19 cellular contexts compared by ENCODE assay signal in the genomic region with DNA sequence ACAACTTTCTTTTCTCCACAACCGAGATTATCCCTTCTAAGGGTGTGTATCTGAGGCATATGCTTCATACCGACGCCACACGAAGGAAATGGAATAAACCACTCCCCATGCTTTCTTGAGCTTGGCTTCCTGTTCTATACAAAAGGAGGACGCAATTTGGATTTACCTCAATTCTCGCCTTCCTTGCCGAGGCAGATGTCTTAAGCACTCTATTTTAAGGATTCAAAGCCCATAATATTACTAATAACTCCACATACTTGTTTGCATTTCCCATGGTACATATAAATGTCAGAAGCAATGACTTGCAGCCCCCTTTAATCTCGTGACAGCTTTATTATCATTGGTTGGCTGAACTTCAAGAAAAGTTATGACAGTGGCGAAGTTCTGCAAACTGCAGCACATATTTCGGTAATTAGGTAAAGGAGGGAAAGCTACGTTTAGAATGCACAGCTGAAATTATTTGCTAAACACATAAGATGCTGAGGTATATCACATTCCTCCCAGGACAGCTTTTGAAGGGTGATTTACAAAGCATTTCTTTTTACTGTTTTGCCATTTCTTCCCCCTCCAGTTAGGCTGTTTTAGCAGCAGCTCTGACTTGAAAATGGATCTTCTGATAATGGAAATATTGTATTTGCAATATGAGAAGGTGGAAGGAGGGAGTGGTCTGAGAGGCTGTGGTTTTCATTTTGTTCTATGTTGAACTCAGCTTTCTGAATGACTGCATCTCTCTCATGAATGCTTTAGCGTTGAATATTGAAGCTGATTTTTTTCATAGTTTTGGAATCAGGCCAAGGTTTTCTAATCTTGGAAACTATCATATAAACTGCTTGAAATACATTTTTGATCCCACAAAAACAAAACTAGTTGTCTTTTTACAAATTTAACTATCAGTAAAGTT.
DNase-seq lines count a peak whose midpoint lies in the region; ATAC-seq, FAIRE-seq and TF ChIP-seq lines count a peak whose summit lies in the region.
"Had no signal": no experiment of that assay in that cellular context is flagged by ENCODE, and none has a peak within 500 bp of the region (broad histone marks: within the 10 kb centered on the region; RNA-seq: fewer than 3 reads in every experiment).

No MANE protein-coding gene starts in this region.

- H3K9ac ChIP-seq in parathyroid adenoma: peak overlapping the region; percentile 24

- H3K79me2 ChIP-seq in parathyroid adenoma: no peaks in the 10 kb centered on the region

- DNase-seq in NCI-H2171 (lab: John Stamatoyannopoulos, UW) (peak; percentile 18), DMS53 (lab: John Stamatoyannopoulos, UW) (no peak), HK-2 (ENCODE audit: unreplicated experiment) (no peak), SKM-1 treated with dmso at 0.1 percent for 144 hours (lab: John Stamatoyannopoulos, UW; ENCODE audit: unreplicated experiment) (no peak)
- DNase-seq: activated CD4-positive, alpha-beta T cell treated with anti-CD3 and anti-CD28 coated beads, Interleukin-2, amount 10 ng/mL, durations not matched to agents 7 days and 5 days; activated naive CD8-positive, alpha-beta T cell treated with anti-CD3 and anti-CD28 coated beads, Interleukin-2, amount 50 U/mL, for 24 hours; activated T-cell treated with anti-CD3 and anti-CD28 coated beads, Interleukin-2, amount 50 U/mL, for 4 hours; natural killer cell; NCI-H446; PC-9; stimulated activated CD4-positive, alpha-beta T cell treated with anti-CD3 and anti-CD28 coated beads, Interleukin-4, amount 100 ng/mL, for 1 hour; tibial artery had no signal

- CTCF ChIA-PET in HEK293 (lab: Yijun Ruan, JAX): interaction anchor here (1.0 kb wide), 2 partner anchors 208 to 278 kb away, joined by 3 read pairs; no protein-coding TSS in a partner anchor

- H3K36me3 ChIP-seq in HEK293 (ENCODE audit: control insufficient read depth in 2 of 2, insufficient read depth in 1 of 2, low read length in 2 of 2): no peaks in the 10 kb centered on the region
- no peaks in the 10 kb centered on the region for H3K36me3 ChIP-seq in parathyroid adenoma (ENCODE audit: control insufficient read depth, insufficient read depth, low read length)
- H3K36me3 ChIP-seq: tibial artery had no signal

- no peak for ATAC-seq in HG03196 (IDR thresholded peaks at IDR 0.05; ENCODE audit: unreplicated experiment)
- ATAC-seq: activated naive CD8-positive, alpha-beta T cell treated with anti-CD3 and anti-CD28 coated beads, Interleukin-2, amount 50 U/mL, for 24 hours; activated T-cell treated with anti-CD3 and anti-CD28 coated beads, Interleukin-2, amount 50 U/mL, for 4 hours; left lobe of liver; natural killer cell; sciatic nerve had no signal

- H3K4me1 ChIP-seq in HEK293 (ENCODE audit: control insufficient read depth, insufficient read depth, low read length) (peaks cover 11% of the 10 kb centered on the region), parathyroid adenoma (peaks cover 36% of the 10 kb centered on the region)
- H3K4me1 ChIP-seq: tibial artery had no signal

- H2AFZ ChIP-seq in parathyroid adenoma: peak overlapping the region; percentile 77
- H2AFZ ChIP-seq: PC-9 had no signal

- H3K4me2 ChIP-seq in parathyroid adenoma (ENCODE audit: low read length): peak overlapping the region; percentile 33
- H3K4me2 ChIP-seq: PC-9 had no signal

- no peaks in the 10 kb centered on the region for H3K27me3 ChIP-seq in parathyroid adenoma (ENCODE audit: control insufficient read depth, insufficient read depth, low read length)
- H3K27me3 ChIP-seq: tibial artery had no signal

- no peak for TF ChIP-seq CTCF in HEK293 (tag by site-specific recombination; IDR thresholded peaks at IDR 0.05)
- no peak for TF ChIP-seq CTCF in parathyroid adenoma (IDR thresholded peaks at IDR 0.05)

- H3K4me3 ChIP-seq in HEK293 (ENCODE audit: low read depth, low read length): peak overlapping the region; percentile 22
- H3K4me3 ChIP-seq in parathyroid adenoma (ENCODE audit: low read depth, low read length): no peak overlapping the region
- H3K4me3 ChIP-seq: PC-9, tibial artery had no signal

- H3K27ac ChIP-seq in HEK293 (ENCODE audit: extremely low read depth, low read depth, low read length): peak overlapping the region; percentile 83
- H3K27ac ChIP-seq in parathyroid adenoma: peak overlapping the region; percentile 93
- H3K27ac ChIP-seq: epithelial cell of prostate, PC-9, tibial artery had no signal

- POLR2A ChIA-PET in HEK293 (lab: Yijun Ruan, JAX): interaction anchor here (0.5 to 2.6 kb wide), 3 partner anchors 95 to 350 kb away, joined by 3 to 29 read pairs (median 3); partner anchors contain the start of gene EPHA7

- peak; percentile 33 for FAIRE-seq in endometrium (lab: Jason Lieb, UNC)

- H3K9me3 ChIP-seq in HEK293 (ENCODE audit: control insufficient read depth, insufficient read depth, low read depth, low read length) (no peaks in the 10 kb centered on the region), parathyroid adenoma (ENCODE audit: control insufficient read depth, low read length) (no peaks in the 10 kb centered on the region)
- H3K9me3 ChIP-seq: tibial artery had no signal

TF ChIP-seq in HEK293, 187 proteins besides CTCF, POLR2A, EP300 and RAD21 (continues in another document):
- peak; percentile 93 for TF ChIP-seq KLF10 (tag by site-specific recombination; IDR thresholded peaks at IDR 0.05)
- TF ChIP-seq ZFP37 (tag by site-specific recombination; IDR thresholded peaks at IDR 0.05): no peak
- no peak for TF ChIP-seq ZNF76 (tag by site-specific recombination; IDR thresholded peaks at IDR 0.05; ENCODE audit: borderline replicate concordance, low read depth)
- TF ChIP-seq REPIN1 (tag by site-specific recombination; IDR thresholded peaks at IDR 0.05; ENCODE audit: low read depth): no peak
- TF ChIP-seq ZXDB (tag by site-specific recombination; IDR thresholded peaks at IDR 0.05): peak; percentile 88
- TF ChIP-seq YY2 (tag by site-specific recombination; IDR thresholded peaks at IDR 0.05): no peak
- TF ChIP-seq ZNF776 (tag by site-specific recombination; IDR thresholded peaks at IDR 0.05; ENCODE audit: borderline replicate concordance): no peak
- peak; percentile 91; the same call in 1 of the 2 replicates for TF ChIP-seq HOXD13 (CRISPR knock-in tag; IDR thresholded peaks at IDR 0.05; ENCODE audit: borderline replicate concordance)
- no peak for TF ChIP-seq ZNF658 (tag by site-specific recombination; IDR thresholded peaks at IDR 0.05)
- TF ChIP-seq GLI4 (tag by site-specific recombination; IDR thresholded peaks at IDR 0.05): no peak
- TF ChIP-seq ZNF16 (tag by site-specific recombination; IDR thresholded peaks at IDR 0.05; ENCODE audit: low read depth): no peak
- TF ChIP-seq, protein P1, sequence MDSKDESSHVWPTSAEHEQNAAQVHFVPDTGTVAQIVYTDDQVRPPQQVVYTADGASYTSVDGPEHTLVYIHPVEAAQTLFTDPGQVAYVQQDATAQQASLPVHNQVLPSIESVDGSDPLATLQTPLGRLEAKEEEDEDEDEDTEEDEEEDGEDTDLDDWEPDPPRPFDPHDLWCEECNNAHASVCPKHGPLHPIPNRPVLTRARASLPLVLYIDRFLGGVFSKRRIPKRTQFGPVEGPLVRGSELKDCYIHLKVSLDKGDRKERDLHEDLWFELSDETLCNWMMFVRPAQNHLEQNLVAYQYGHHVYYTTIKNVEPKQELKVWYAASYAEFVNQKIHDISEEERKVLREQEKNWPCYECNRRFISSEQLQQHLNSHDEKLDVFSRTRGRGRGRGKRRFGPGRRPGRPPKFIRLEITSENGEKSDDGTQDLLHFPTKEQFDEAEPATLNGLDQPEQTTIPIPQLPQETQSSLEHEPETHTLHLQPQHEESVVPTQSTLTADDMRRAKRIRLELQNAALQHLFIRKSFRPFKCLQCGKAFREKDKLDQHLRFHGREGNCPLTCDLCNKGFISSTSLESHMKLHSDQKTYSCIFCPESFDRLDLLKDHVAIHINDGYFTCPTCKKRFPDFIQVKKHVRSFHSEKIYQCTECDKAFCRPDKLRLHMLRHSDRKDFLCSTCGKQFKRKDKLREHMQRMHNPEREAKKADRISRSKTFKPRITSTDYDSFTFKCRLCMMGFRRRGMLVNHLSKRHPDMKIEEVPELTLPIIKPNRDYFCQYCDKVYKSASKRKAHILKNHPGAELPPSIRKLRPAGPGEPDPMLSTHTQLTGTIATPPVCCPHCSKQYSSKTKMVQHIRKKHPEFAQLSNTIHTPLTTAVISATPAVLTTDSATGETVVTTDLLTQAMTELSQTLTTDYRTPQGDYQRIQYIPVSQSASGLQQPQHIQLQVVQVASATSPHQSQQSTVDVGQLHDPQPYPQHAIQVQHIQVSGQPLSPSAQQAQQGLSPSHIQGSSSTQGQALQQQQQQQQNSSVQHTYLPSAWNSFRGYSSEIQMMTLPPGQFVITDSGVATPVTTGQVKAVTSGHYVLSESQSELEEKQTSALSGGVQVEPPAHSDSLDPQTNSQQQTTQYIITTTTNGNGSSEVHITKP (tag by site-specific recombination; IDR thresholded peaks at IDR 0.05): peak; percentile 95
- TF ChIP-seq MZF1 (tag by site-specific recombination; IDR thresholded peaks at IDR 0.05; ENCODE audit: borderline replicate concordance): peak; percentile 64; the same call in 1 of the 2 replicates
- peak; percentile 96 for TF ChIP-seq ZNF600 (tag by site-specific recombination; IDR thresholded peaks at IDR 0.05)
- TF ChIP-seq ZNF626 (tag by site-specific recombination; IDR thresholded peaks at IDR 0.05): 0 out of 2 replicates have a peak, but pooled peaks have one; percentile 32
- TF ChIP-seq ZFP69B (tag by site-specific recombination; IDR thresholded peaks at IDR 0.05): no peak; the same call in 1 of the 2 replicates
- TF ChIP-seq SALL2 (tag by site-specific recombination; IDR thresholded peaks at IDR 0.05; ENCODE audit: borderline replicate concordance): no peak
- no peak for TF ChIP-seq ZBTB7A (tag by site-specific recombination; IDR thresholded peaks at IDR 0.05; ENCODE audit: low read depth)
- TF ChIP-seq ZBTB21 (tag by site-specific recombination; IDR thresholded peaks at IDR 0.05): no peak
- TF ChIP-seq BCL11B (tag by site-specific recombination; IDR thresholded peaks at IDR 0.05; ENCODE audit: low read depth): peak; percentile 90
- TF ChIP-seq ZNF433 (tag by site-specific recombination; IDR thresholded peaks at IDR 0.05; ENCODE audit: low read depth): no peak
